ENCODE assay signal across 17 cellular contexts in the genomic region with DNA sequence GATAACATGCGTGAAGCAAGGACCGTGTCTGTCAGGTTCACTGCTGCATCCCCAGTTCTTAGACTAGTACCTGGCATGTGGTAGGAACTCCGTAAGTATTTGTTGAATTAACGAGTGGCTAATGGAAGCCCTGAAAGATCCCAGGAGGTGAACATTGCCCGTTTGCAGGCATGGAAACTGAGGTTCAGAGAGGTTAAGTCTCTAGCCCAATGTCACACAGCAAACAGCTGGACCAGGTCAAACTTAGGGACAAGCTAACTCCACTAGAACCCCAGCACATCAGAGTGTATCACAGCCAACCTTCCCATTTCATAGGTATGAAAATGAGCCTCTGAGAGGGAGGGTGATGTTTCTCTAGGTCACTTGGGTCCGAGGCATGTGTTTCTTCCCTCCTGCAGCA. TPM values are rescaled to one million over a fixed set of nuclear protein-coding genes. Genes with fewer than 3 reads are reported as not detected.
DNase-seq lines count a peak whose midpoint lies in the region; ATAC-seq, FAIRE-seq and TF ChIP-seq lines count a peak whose summit lies in the region.
"Had no signal": no experiment of that assay in that cellular context is flagged by ENCODE, and none has a peak within 500 bp of the region (broad histone marks: within the 10 kb centered on the region; RNA-seq: fewer than 3 reads in every experiment).

No MANE protein-coding gene starts in this region.

- H3K79me1 ChIP-seq in H9 (ENCODE audit: insufficient read depth, low read depth, low read length, poor library complexity, severe bottlenecking) (no peaks in the 10 kb centered on the region), H1 (ENCODE audit: low read depth, low read length) (no peaks in the 10 kb centered on the region)

- H3K9me3 ChIP-seq in H9 (ENCODE audit: control insufficient read depth, low read depth, low read length) (no peaks in the 10 kb centered on the region), adrenal gland (replicated peaks in 1 of 3) (no peaks in the 10 kb centered on the region), H1 (ENCODE audit: insufficient read depth in 2 of 2, low read depth in 1 of 2, low read length in 1 of 2) (no peaks in the 10 kb centered on the region), stomach (no peaks in the 10 kb centered on the region)
- H3K9me3 ChIP-seq: BE2C had no signal

- H2BK5ac ChIP-seq in H9 (ENCODE audit: insufficient read length, low read length) (no peak overlapping the region), H1 (ENCODE audit: low read depth, low read length) (no peak overlapping the region)

- intact Hi-C loops in adrenal gland (cut with DNase I) (no loop called here), stomach (cut with DNase I; ENCODE audit: low total_unique reads) (no loop called here)

- CTCF ChIA-PET in H1 (lab: Charles Lee; ENCODE audit: partially characterized antibody): interaction anchor here (1.0 to 1.8 kb wide), 3 partner anchors 18 to 46 kb away, joined by 3 to 5 read pairs (median 3); no protein-coding TSS in a partner anchor

- H3K36me3 Mint-ChIP-seq in H9 (ENCODE audit: insufficient read depth in 1 of 3, low read depth in 3 of 3): no peaks in the 10 kb centered on the region
- H3K36me3 Mint-ChIP-seq: CD4-positive, alpha-beta memory T cell had no signal

- no peak overlapping the region for H2AFZ ChIP-seq in H9 (ENCODE audit: low read length)
- H2AFZ ChIP-seq in H1 (ENCODE audit: low read length): no peak overlapping the region
- H2AFZ ChIP-seq: GM23248 had no signal

- H2BK20ac ChIP-seq in H9 (ENCODE audit: low read depth, low read length, poor library complexity, severe bottlenecking): no peak overlapping the region
- no peak overlapping the region for H2BK20ac ChIP-seq in H1 (ENCODE audit: low read length)

- H4K8ac ChIP-seq in H9 (replicated peaks; ENCODE audit: insufficient read length, low read depth, low read length) (no peak overlapping the region), H1 (ENCODE audit: extremely low read depth, insufficient read depth, low read length) (0 out of 2 replicates have a peak overlapping the region, but pooled peaks have one; percentile 22)

- H2BK120ac ChIP-seq in H9 (ENCODE audit: low read depth, low read length, poor library complexity, severe bottlenecking) (no peak overlapping the region), H1 (replicated peaks; ENCODE audit: low read depth, low read length) (no peak overlapping the region)

- H3K27me3 ChIP-seq in H9 (ENCODE audit: insufficient read depth, low read length) (no peaks in the 10 kb centered on the region), adrenal gland (no peaks in the 10 kb centered on the region), H1 (replicated peaks in 1 of 4; ENCODE audit: control insufficient read depth in 3 of 4, extremely low read depth in 1 of 4, insufficient read depth in 3 of 4, low read length in 3 of 4) (no peaks in the 10 kb centered on the region), stomach (peaks cover 0 to 28% (median 0%) of the 10 kb centered on the region in 3 donors)
- H3K27me3 ChIP-seq: BE2C had no signal

- H3K4me1 Mint-ChIP-seq in H9: peaks cover 19 to 28% of the 10 kb centered on the region in 2 experiments
- H3K4me1 Mint-ChIP-seq: CD4-positive, alpha-beta memory T cell had no signal

- TF ChIP-seq EP300 in H1 (IDR thresholded peaks at IDR 0.05; ENCODE audit: borderline replicate concordance in 1 of 2, low read depth in 2 of 2, low read length in 2 of 2) (no peak), stomach (IDR thresholded peaks at IDR 0.05) (no peak)

- no peak overlapping the region for H3K23ac ChIP-seq in H9 (ENCODE audit: insufficient read length, low read depth, low read length)
- H3K23ac ChIP-seq in H1 (ENCODE audit: insufficient read length): no peak overlapping the region

- H3K9me3 Mint-ChIP-seq in H9: no peaks in the 10 kb centered on the region
- H3K9me3 Mint-ChIP-seq: CD4-positive, alpha-beta memory T cell had no signal

- H2BK12ac ChIP-seq in H9 (ENCODE audit: insufficient read length, low read depth, low read length) (no peak overlapping the region), H1 (ENCODE audit: low read depth, low read length) (no peak overlapping the region)

- H3K9ac ChIP-seq in H9 (ENCODE audit: extremely low read depth, insufficient read length, low read length): no peak overlapping the region
- H3K9ac ChIP-seq in H1 (replicated peaks in 1 of 4; ENCODE audit: extremely low read depth in 1 of 4, low read depth in 3 of 4, low read length in 3 of 4): no peak overlapping the region
- H3K9ac ChIP-seq: GM23248 had no signal

- no peak overlapping the region for H3K27ac ChIP-seq in H9 (ENCODE audit: insufficient read length, low read depth, low read length)
- peak overlapping the region; percentile 64 to 95 (median 84) for H3K27ac ChIP-seq in adrenal gland
- no peak overlapping the region for H3K27ac ChIP-seq in H1 (ENCODE audit: low read depth, low read length)
- peak overlapping the region in 4 of 5 donors; percentile 7 to 83 (median 36) for H3K27ac ChIP-seq in stomach
- H3K27ac ChIP-seq: C4-2B, GM23248, HL-60 had no signal

- TF ChIP-seq RAD21 in H1 (IDR thresholded peaks at IDR 0.05 in 1 of 2, conservative IDR thresholded peaks at IDR 0.05 in 1 of 2; ENCODE audit: low read depth in 2 of 2, low read length in 2 of 2): no peak

- H3K36me3 ChIP-seq in adrenal gland (replicated peaks in 1 of 2) (no peaks in the 10 kb centered on the region), H1 (ENCODE audit: control insufficient read depth in 2 of 4, insufficient read depth in 4 of 4, low read length in 3 of 4) (no peaks in the 10 kb centered on the region; a peak in 1 of 8 replicates), stomach (no peaks in the 10 kb centered on the region)
- H3K36me3 ChIP-seq: BE2C had no signal

- no peak overlapping the region for H3K56ac ChIP-seq in H9 (ENCODE audit: insufficient read length, low read depth, low read length)
- H3K56ac ChIP-seq in H1 (replicated peaks; ENCODE audit: insufficient read length, low read depth, low read length): no peak overlapping the region

- H4K5ac ChIP-seq in H9 (ENCODE audit: insufficient read length, low read depth, low read length): no peak overlapping the region
- no peak overlapping the region for H4K5ac ChIP-seq in H1 (ENCODE audit: insufficient read length, low read depth, low read length)

- no peak overlapping the region; a peak in 1 of 5 replicates for H3K4me3 Mint-ChIP-seq in H9
- H3K4me3 Mint-ChIP-seq: CD4-positive, alpha-beta memory T cell had no signal

- no peaks in the 10 kb centered on the region; the same call in 1 of the 2 replicates for H3K27me3 Mint-ChIP-seq in H9 (ENCODE audit: low read depth)

- TF ChIP-seq POLR2A in adrenal gland (IDR thresholded peaks at IDR 0.05): no peak
- no peak for TF ChIP-seq POLR2A in H1 (IDR thresholded peaks at IDR 0.05; ENCODE audit: control extremely low read depth in 1 of 2, low read depth in 2 of 2, low read length in 2 of 2)
- TF ChIP-seq POLR2A in stomach (IDR thresholded peaks at IDR 0.05): no peak

- ATAC-seq in GM21381 (IDR thresholded peaks at IDR 0.05; ENCODE audit: unreplicated experiment) (no peak), HG03196 (IDR thresholded peaks at IDR 0.05; ENCODE audit: unreplicated experiment) (no peak)
- ATAC-seq: GM12878 had no signal

- FAIRE-seq in H1 (lab: Jason Lieb, UNC): no peak
- FAIRE-seq: A204.1, GM12878, GM18507 had no signal

- TF ChIP-seq CTCF in H9 (conservative IDR thresholded peaks at IDR 0.05) (no peak), adrenal gland (IDR thresholded peaks at IDR 0.05) (no peak), H1 (IDR thresholded peaks at IDR 0.05; ENCODE audit: control extremely low read depth in 1 of 3, insufficient read depth in 1 of 3, low read depth in 1 of 3, low read length in 3 of 3) (no peak), stomach (IDR thresholded peaks at IDR 0.05) (no peak)

- H2AK5ac ChIP-seq in H9 (ENCODE audit: insufficient read length, low read length) (no peak overlapping the region), H1 (ENCODE audit: low read depth, low read length) (no peak overlapping the region)

- H4K91ac ChIP-seq in H9 (ENCODE audit: insufficient read length, low read depth, low read length) (no peak overlapping the region), H1 (replicated peaks; ENCODE audit: insufficient read length, low read length) (no peak overlapping the region)

- H2BK15ac ChIP-seq in H9 (ENCODE audit: low read depth, low read length) (no peak overlapping the region), H1 (ENCODE audit: low read length) (no peak overlapping the region)

- H3K23me2 ChIP-seq in H9 (ENCODE audit: insufficient read length, low read depth, low read length, poor library complexity, severe bottlenecking) (no peaks in the 10 kb centered on the region), H1 (ENCODE audit: low read depth, low read length) (no peaks in the 10 kb centered on the region; the same call in 1 of the 2 replicates)

- H3K27ac Mint-ChIP-seq in H9: peak overlapping the region in 2 of 3 experiments; percentile 55 to 62; a peak in 3 of 7 replicates
- H3K27ac Mint-ChIP-seq: CD4-positive, alpha-beta memory T cell had no signal

- no peak for DNase-seq in H9
- DNase-seq in adrenal gland: no peak
- DNase-seq in H1 (ENCODE audit: low read depth in 1 of 2, low spot score in 2 of 2): no peak
- DNase-seq in stomach: no peak
- no peak for DNase-seq in SW480 (ENCODE audit: low spot score)
- DNase-seq: BE2C; CD4-positive, alpha-beta memory T cell; DMS79; GM23248; H7 had no signal

- H4K20me1 ChIP-seq in H9 (ENCODE audit: control insufficient read depth, insufficient read depth, insufficient read length) (no peaks in the 10 kb centered on the region), H1 (replicated peaks in 1 of 2; ENCODE audit: control insufficient read depth in 1 of 2, insufficient read depth in 2 of 2, low read length in 2 of 2) (no peaks in the 10 kb centered on the region)

- H3K4ac ChIP-seq in H9 (ENCODE audit: low read depth, low read length) (no peak overlapping the region), H1 (replicated peaks; ENCODE audit: insufficient read length, low read depth, low read length) (no peak overlapping the region)

- no peaks in the 10 kb centered on the region for H3K4me1 ChIP-seq in H9 (ENCODE audit: insufficient read depth, low read length)
- H3K4me1 ChIP-seq in adrenal gland (replicated peaks in 1 of 2): peaks cover 29% of the 10 kb centered on the region in 2 donors
- H3K4me1 ChIP-seq in H1 (replicated peaks in 1 of 4; ENCODE audit: control insufficient read depth in 3 of 4, insufficient read depth in 4 of 4, low read length in 3 of 4): peaks cover 0 to 5% (median 0%) of the 10 kb centered on the region in 4 experiments; a peak in 2 of 7 replicates
- H3K4me1 ChIP-seq in stomach: peaks cover 10 to 34% (median 16%) of the 10 kb centered on the region in 4 donors
- H3K4me1 ChIP-seq: BE2C had no signal

- H3K79me2 ChIP-seq in H9 (ENCODE audit: insufficient read depth, low read length) (no peaks in the 10 kb centered on the region), H1 (ENCODE audit: control insufficient read depth in 1 of 2, insufficient read depth in 2 of 2, low read length in 2 of 2) (no peaks in the 10 kb centered on the region)

- no peak overlapping the region for H3K14ac ChIP-seq in H9 (ENCODE audit: insufficient read depth, low read length)
- H3K14ac ChIP-seq in H1 (ENCODE audit: insufficient read length): no peak overlapping the region

- no peak overlapping the region for H3T11ph ChIP-seq in H9 (ENCODE audit: low read length)

- H3K18ac ChIP-seq in H9 (ENCODE audit: insufficient read length, low read depth, low read length): no peak overlapping the region
- H3K18ac ChIP-seq in H1 (ENCODE audit: extremely low read depth, low read length): no peak overlapping the region

- WGBS in H9 (ENCODE audit: extremely low coverage, insufficient read length, low lambda C conversion rate): no CpG with 5 or more reads among the region's 6 CpGs
- WGBS in adrenal gland, 4 donors: 67 to 83% (median 77%) methylated on average over 6 of the region's 6 CpGs
- WGBS in H1 (ENCODE audit: extremely low coverage in 1 of 2, insufficient coverage in 1 of 2, insufficient read length in 1 of 2, insufficient replicate concordance in 2 of 2, low coverage in 1 of 2, low lambda C conversion rate in 2 of 2, missing lambda C conversion rate in 1 of 2), 2 experiments: 89% methylated on average over 6 of the region's 6 CpGs; no CpG with 5 or more reads in 1 of the 2 experiments
- WGBS in stomach, 5 donors: 78 to 86% (median 82%) methylated on average over 5 to 6 of the region's 6 CpGs

- H3K4me2 ChIP-seq in H9 (ENCODE audit: insufficient read depth, insufficient read length, low read length) (no peak overlapping the region), H1 (ENCODE audit: insufficient read depth in 1 of 2, low read depth in 2 of 2, low read length in 2 of 2) (no peak overlapping the region)

- POLR2A ChIA-PET in H1 (lab: Charles Lee; ENCODE audit: partially characterized antibody): no interaction called here

- no peak overlapping the region for H3K4me3 ChIP-seq in adrenal gland
- H3K4me3 ChIP-seq in H1 (ENCODE audit: extremely low read depth in 1 of 4, insufficient read depth in 2 of 4, low read depth in 3 of 4, low read length in 4 of 4): no peak overlapping the region
- H3K4me3 ChIP-seq in stomach: no peak overlapping the region
- H3K4me3 ChIP-seq: GM12878, GM23248 had no signal

RNA-seq across cellular contexts. Expression of a gene that starts 27.6 kb away (rescaled TPM):
- total RNA-seq in H9 (2021) (6.4 and 7.9 TPM in 2 replicates), adrenal gland (100 to 1,000 TPM in 3 of 8 donors, 10 to 100 TPM in 5; 52.4 to 409 (median 90.0) TPM), stomach (100 to 1,000 TPM in 1 of 5 donors, 10 to 100 TPM in 4; 21.1 to 117 (median 60.6) TPM)
- polyA plus RNA-seq in adrenal gland (100 to 1,000 TPM in 2 of 3 donors, 10 to 100 TPM in 1; 62.4 to 250 (median 105) TPM), H1 (2011; rRNA removed) (8.4 and 9.9 TPM in 2 replicates), stomach (10 to 100 TPM; 48.6 to 98.3 (median 57.9) TPM)
- 7.8 and 8.4 TPM in 2 replicates for total RNA-seq in H1 (2021; fragmentation: NEBNext Ultra II Directional; extraction: Animal tissue kit (Norgen Biotek cat#: 25700))
- polyA plus RNA-seq in H1 (2011; cell fraction: cytosol; rRNA removed): 8.0 TPM
- 26.1 TPM for polyA plus RNA-seq in H1 (2011; cell fraction: nucleus; rRNA removed)
- 6.9 to 9.7 TPM (median 8.3 TPM) in 4 replicates for polyA plus RNA-seq in H1 (2012, experiment 1 of 2)
- polyA plus RNA-seq in H1 (2012, experiment 2 of 2): 7.0 TPM
- polyA plus RNA-seq in H1 (2013, experiment 1 of 2): 5.6 TPM
- polyA plus RNA-seq in H1 (2013, experiment 2 of 2): 6.1 TPM
- 7.7 and 11.9 TPM in 2 replicates for polyA minus RNA-seq in H1 (2011; rRNA and poly(A)+ RNA removed)
- polyA minus RNA-seq in H1 (2011; cell fraction: cytosol; rRNA and poly(A)+ RNA removed): 4.9 TPM
- polyA minus RNA-seq in H1 (2011; cell fraction: nucleus; rRNA and poly(A)+ RNA removed): 6.0 TPM
- polyA plus RNA-seq: CD4-positive, alpha-beta memory T cell had no signal

Comparison
In these comparisons a context has a peak if more than half of its experiments do, and no peak if none do; other contexts are left out.
1. H3K27ac ChIP-seq: peak in adrenal gland (5 of 5) and stomach (4 of 5); none in H9 (single experiment) and H1 (single experiment).